ENCODE assay signal across 34 cellular contexts in the genomic region with DNA sequence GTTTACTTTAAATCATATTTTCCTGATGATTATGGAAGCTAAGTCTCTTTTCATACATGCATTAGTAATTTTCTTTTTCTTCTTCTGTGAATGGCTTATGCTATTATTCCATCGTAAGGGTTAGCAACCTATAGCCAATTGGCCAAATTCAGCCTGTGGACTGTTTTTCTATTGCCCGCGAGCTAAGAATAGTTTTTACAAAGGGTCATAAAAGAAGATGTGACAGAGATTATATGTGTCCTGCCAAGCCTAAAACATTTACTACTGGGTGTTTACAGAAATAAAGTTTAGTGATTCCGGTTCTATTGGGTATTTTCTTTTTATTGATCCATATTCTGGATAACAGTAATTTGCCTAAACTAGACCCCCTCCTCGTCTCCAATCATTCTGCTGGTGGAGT.
"Had no signal": no experiment of that assay in that cellular context is flagged by ENCODE, and none has a peak within 500 bp of the region (broad histone marks: within the 10 kb centered on the region; RNA-seq: fewer than 3 reads in every experiment).

No MANE protein-coding gene starts in this region.

- H3K27ac ChIP-seq: adrenal gland, body of pancreas, brain microvascular endothelial cell, breast epithelium, WERI-Rb-1 had no signal

- H3K4me1 ChIP-seq: adrenal gland, body of pancreas, breast epithelium had no signal

- H3K36me3 ChIP-seq: adrenal gland, brain microvascular endothelial cell, breast epithelium, WERI-Rb-1 had no signal

- ATAC-seq: activated CD4-positive, CD25-positive, alpha-beta regulatory T cell treated with anti-CD3 and anti-CD28 coated beads, Interleukin-2, amount 50 U/mL, for 24 hours; activated CD8-positive, alpha-beta T cell treated with anti-CD3 and anti-CD28 coated beads for 36 hours; activated naive CD4-positive, alpha-beta T cell treated with anti-CD3 and anti-CD28 coated beads, Interleukin-2, amount 50 U/mL, for 72 hours; activated T-cell treated with anti-CD3 and anti-CD28 coated beads, Interleukin-2, amount 50 U/mL, for 4 hours; activated T-cell treated with anti-CD3 and anti-CD28 coated beads, Interleukin-2, amount 50 U/mL, for 72 hours; activated T-helper 17 cell treated with anti-CD3 and anti-CD28 coated beads, Interleukin-2, amount 50 U/mL, for 72 hours; body of pancreas; T-cell; T-helper 17 cell; WTC11 had no signal

- H3K4me3 Mint-ChIP-seq: activated CD4-positive, alpha-beta memory T cell treated with anti-CD3 and anti-CD28 coated beads for 36 hours; activated CD4-positive, alpha-beta T cell treated with anti-CD3 and anti-CD28 coated beads, Interleukin-2, amount 10 ng/mL, durations not matched to agents 24 days and 14 days; activated CD8-positive, alpha-beta T cell treated with anti-CD3 and anti-CD28 coated beads for 36 hours; activated naive CD4-positive, alpha-beta T cell treated with anti-CD3 and anti-CD28 coated beads for 36 hours; activated naive CD8-positive, alpha-beta T cell treated with anti-CD3 and anti-CD28 coated beads for 36 hours; activated T-cell treated with anti-CD3 and anti-CD28 coated beads, Interleukin-2, amount 50 U/mL, for 4 hours; activated T-cell treated with anti-CD3 and anti-CD28 coated beads, Interleukin-2, amount 50 U/mL, for 72 hours; activated T-helper 1 cell treated with anti-CD3 and anti-CD28 coated beads, Interleukin-12 subunit alpha, Interleukin-12 subunit beta, Interleukin-2, Interleukin-4 antibody, amounts not matched to agents 30 ng/mL and 10 ng/mL and 1 ng/mL, durations not matched to agents 14 hours and 24 hours and 36 hours; activated T-helper 17 cell treated with anti-CD3 and anti-CD28 coated beads, Interleukin-2, amount 50 U/mL, for 72 hours; T-cell; T-helper 17 cell; WTC11 had no signal

- H3K36me3 Mint-ChIP-seq: T-cell had no signal

- H3K4me3 ChIP-seq: adrenal gland, body of pancreas, breast epithelium had no signal

- DNase-seq: activated CD4-positive, alpha-beta memory T cell treated with anti-CD3 and anti-CD28 coated beads for 36 hours; activated CD4-positive, alpha-beta T cell treated with anti-CD3 and anti-CD28 coated beads for 1 hour; activated CD4-positive, alpha-beta T cell treated with anti-CD3 and anti-CD28 coated beads for 4 hours; activated CD4-positive, alpha-beta T cell treated with anti-CD3 and anti-CD28 coated beads, Interleukin-2, amount 50 U/mL, for 1 hour; activated CD4-positive, alpha-beta T cell treated with anti-CD3 and anti-CD28 coated beads, Interleukin-2, amount 50 U/mL, for 4 hours; activated CD4-positive, CD25-positive, alpha-beta regulatory T cell; activated CD8-positive, alpha-beta memory T cell treated with anti-CD3 and anti-CD28 coated beads, Interleukin-2, amount 50 U/mL, for 4 hours; activated CD8-positive, alpha-beta T cell treated with anti-CD3 and anti-CD28 coated beads for 36 hours; activated effector memory CD4-positive, alpha-beta T cell treated with anti-CD3 and anti-CD28 coated beads, Interleukin-2, amount 50 U/mL, for 16 hours; activated gamma-delta T cell treated with Interleukin-2 at 50 U/mL for 16 hours; activated naive CD4-positive, alpha-beta T cell; activated naive CD4-positive, alpha-beta T cell treated with anti-CD3 and anti-CD28 coated beads for 36 hours; activated naive CD4-positive, alpha-beta T cell treated with anti-CD3 and anti-CD28 coated beads, Interleukin-2, amount 50 U/mL, for 16 hours; activated naive CD8-positive, alpha-beta T cell treated with anti-CD3 and anti-CD28 coated beads for 36 hours; activated T-cell treated with anti-CD3 and anti-CD28 coated beads for 4 hours; activated T-cell treated with anti-CD3 and anti-CD28 coated beads, Interleukin-2, amount 50 U/mL, for 1 hour; activated T-cell treated with anti-CD3 and anti-CD28 coated beads, Interleukin-2, amount 50 U/mL, for 4 hours; activated T-cell treated with anti-CD3 and anti-CD28 coated beads, Interleukin-2, amount 50 U/mL, for 72 hours; adrenal gland; amniotic stem cell; aorta; body of pancreas; brain microvascular endothelial cell; central memory CD4-positive, alpha-beta T cell; T-cell; T-helper 17 cell; WERI-Rb-1 had no signal

- H3K27me3 ChIP-seq: adrenal gland, body of pancreas, brain microvascular endothelial cell had no signal

- H3K9me3 ChIP-seq: body of pancreas had no signal

- H3K9me3 Mint-ChIP-seq: activated CD4-positive, alpha-beta T cell treated with anti-CD3 and anti-CD28 coated beads, Interleukin-2, amount 10 ng/mL, durations not matched to agents 24 days and 14 days had no signal

- H3K27ac Mint-ChIP-seq: activated CD4-positive, alpha-beta memory T cell treated with anti-CD3 and anti-CD28 coated beads for 36 hours; activated CD4-positive, alpha-beta T cell treated with anti-CD3 and anti-CD28 coated beads, Interleukin-2, amount 10 ng/mL, durations not matched to agents 24 days and 14 days; activated CD8-positive, alpha-beta T cell treated with anti-CD3 and anti-CD28 coated beads for 36 hours; activated naive CD4-positive, alpha-beta T cell treated with anti-CD3 and anti-CD28 coated beads for 36 hours; activated naive CD4-positive, alpha-beta T cell treated with anti-CD3 and anti-CD28 coated beads, Interleukin-2, amount 50 U/mL, for 72 hours; activated naive CD8-positive, alpha-beta T cell treated with anti-CD3 and anti-CD28 coated beads for 36 hours; activated T-cell treated with anti-CD3 and anti-CD28 coated beads, Interleukin-2, amount 50 U/mL, for 72 hours; activated T-helper 1 cell treated with anti-CD3 and anti-CD28 coated beads, Interleukin-12 subunit alpha, Interleukin-12 subunit beta, Interleukin-2, Interleukin-4 antibody, amounts not matched to agents 30 ng/mL and 10 ng/mL and 1 ng/mL, durations not matched to agents 14 hours and 24 hours and 36 hours; activated T-helper 17 cell treated with anti-CD3 and anti-CD28 coated beads, Interleukin-2, amount 50 U/mL, for 72 hours; T-cell; T-helper 17 cell had no signal

- H3K4me1 Mint-ChIP-seq: activated CD4-positive, alpha-beta T cell treated with anti-CD3 and anti-CD28 coated beads, Interleukin-2, amount 10 ng/mL, durations not matched to agents 24 days and 14 days; activated naive CD8-positive, alpha-beta T cell treated with anti-CD3 and anti-CD28 coated beads for 36 hours; activated T-helper 17 cell treated with anti-CD3 and anti-CD28 coated beads, Interleukin-2, amount 50 U/mL, for 72 hours; T-cell; T-helper 17 cell had no signal
